17 cellular contexts compared by ENCODE assay signal in genomic region chr9:125468646-125469045, GRCh38.
DNase-seq lines count a peak whose midpoint lies in the region; ATAC-seq, FAIRE-seq and TF ChIP-seq lines count a peak whose summit lies in the region.
"Had no signal": no experiment of that assay in that cellular context is flagged by ENCODE, and none has a peak within 500 bp of the region (broad histone marks: within the 10 kb centered on the region; RNA-seq: fewer than 3 reads in every experiment).

No MANE protein-coding gene starts in this region.

- in situ Hi-C loops in HepG2 (cut with HindIII; ENCODE audit: extremely low pct_ligation_motif_present, low pct_unique_long_range_greater_than_20kb): no loop called here

- peak overlapping the region; percentile 46 for H3K27ac Mint-ChIP-seq in progenitor cell of endocrine pancreas
- no peak overlapping the region for H3K27ac Mint-ChIP-seq in activated CD4-positive, alpha-beta memory T cell treated with anti-CD3 and anti-CD28 coated beads, Interleukin-2, amount 10 ng/mL, durations not matched to agents 7 days and 5 days

- H3K27me3 ChIP-seq in liver (ENCODE audit: control insufficient read depth in 4 of 4, insufficient read depth in 4 of 4, low read length in 3 of 4) (no peaks in the 10 kb centered on the region), HepG2 (ENCODE audit: control insufficient read depth in 1 of 2, insufficient read depth in 2 of 2, low read length in 2 of 2) (no peaks in the 10 kb centered on the region), left lung (no peaks in the 10 kb centered on the region)
- H3K27me3 ChIP-seq: BLaER1 had no signal

- H3K79me2 ChIP-seq in HepG2 (ENCODE audit: insufficient read depth, low read length): no peaks in the 10 kb centered on the region

- DNase-seq in HepG2 (ENCODE audit: low spot score) (no peak), left lung (no peak), progenitor cell of endocrine pancreas (ENCODE audit: low spot score, unreplicated experiment) (no peak), NK-92 (lab: John Stamatoyannopoulos, UW; ENCODE audit: unreplicated experiment) (no peak), activated T-cell treated with anti-CD3 and anti-CD28 coated beads for 4 hours (no peak)
- DNase-seq in activated CD4-positive, alpha-beta memory T cell treated with anti-CD3 and anti-CD28 coated beads, Interleukin-2, amount 10 ng/mL, durations not matched to agents 7 days and 5 days: no peak
- DNase-seq: 8988T; AML-193; Caco-2; CD8-positive, alpha-beta memory T cell; DND-41; GDM1 had no signal

- no TSS peak for BruUV-seq in HepG2 (replicated peaks; lab: Mats Ljungman, UMichigan)

- H3K4me2 ChIP-seq in HepG2 (ENCODE audit: low read depth, low read length): no peak overlapping the region
- H3K4me2 ChIP-seq: BLaER1 had no signal

- TF ChIP-seq RAD21 in liver (IDR thresholded peaks at IDR 0.05): peak; percentile 23 to 33
- no peak for TF ChIP-seq RAD21 in HepG2 (CRISPR knock-in tag; IDR thresholded peaks at IDR 0.05)

- no peak for TF ChIP-seq EP300 in HepG2 (IDR thresholded peaks at IDR 0.05; ENCODE audit: low read depth in 2 of 2, low read length in 2 of 2)
- TF ChIP-seq EP300 in HepG2 (CRISPR knock-in tag; IDR thresholded peaks at IDR 0.05; ENCODE audit: borderline replicate concordance): no peak

- peaks cover 0 to 2% (median under 1%) of the 10 kb centered on the region in 4 donors for H3K36me3 ChIP-seq in liver (ENCODE audit: control insufficient read depth in 4 of 4, insufficient read depth in 3 of 4, low read depth in 1 of 4, low read length in 3 of 4)
- peaks cover 3% of the 10 kb centered on the region in 2 experiments; a peak in 3 of 5 replicates for H3K36me3 ChIP-seq in HepG2 (replicated peaks in 1 of 2; ENCODE audit: control insufficient read depth in 1 of 2, insufficient read depth in 2 of 2, low read length in 2 of 2)
- peaks cover 0 to 15% of the 10 kb centered on the region in 2 donors for H3K36me3 ChIP-seq in left lung
- H3K36me3 ChIP-seq: HAP-1 had no signal

- H3K4me1 ChIP-seq in liver (ENCODE audit: control insufficient read depth in 4 of 4, insufficient read depth in 4 of 4, low read length in 3 of 4): peaks cover 10 to 32% (median 25%) of the 10 kb centered on the region in 4 donors
- H3K4me1 ChIP-seq in HepG2 (ENCODE audit: insufficient read depth, low read length): peaks cover 12% of the 10 kb centered on the region
- H3K4me1 ChIP-seq in left lung: peaks cover 4 to 17% of the 10 kb centered on the region in 2 donors
- H3K4me1 ChIP-seq: BLaER1 had no signal

- 36% methylated on average over 8 of the region's 8 CpGs for WGBS in liver
- WGBS in HepG2 (ENCODE audit: low lambda C conversion rate): 85% methylated on average over 8 of the region's 8 CpGs

- TF ChIP-seq CTCF in liver (IDR thresholded peaks at IDR 0.05; ENCODE audit: low read depth, low read length, missing input control) (no peak), HepG2 (CRISPR knock-in tag; IDR thresholded peaks at IDR 0.05) (no peak), left lung (IDR thresholded peaks at IDR 0.05) (no peak), progenitor cell of endocrine pancreas (IDR thresholded peaks at IDR 0.05; ENCODE audit: unreplicated experiment) (no peak)

- no peak for ATAC-seq in HepG2
- ATAC-seq in left lung: peak; percentile 65

- H3K9ac ChIP-seq in liver (ENCODE audit: low read depth in 1 of 2, low read length in 2 of 2) (no peak overlapping the region), HepG2 (ENCODE audit: insufficient read depth, low read depth, low read length) (no peak overlapping the region)
- H3K9ac ChIP-seq: BLaER1 had no signal

- no peaks in the 10 kb centered on the region for H3K36me3 Mint-ChIP-seq in progenitor cell of endocrine pancreas (ENCODE audit: insufficient read depth)
- H3K36me3 Mint-ChIP-seq in activated CD4-positive, alpha-beta memory T cell treated with anti-CD3 and anti-CD28 coated beads, Interleukin-2, amount 10 ng/mL, durations not matched to agents 7 days and 5 days (ENCODE audit: low read depth): no peaks in the 10 kb centered on the region

- peaks cover 52% of the 10 kb centered on the region for H3K4me1 Mint-ChIP-seq in progenitor cell of endocrine pancreas (ENCODE audit: low read depth)
- no peaks in the 10 kb centered on the region for H3K4me1 Mint-ChIP-seq in activated CD4-positive, alpha-beta memory T cell treated with anti-CD3 and anti-CD28 coated beads, Interleukin-2, amount 10 ng/mL, durations not matched to agents 7 days and 5 days
- H3K4me1 Mint-ChIP-seq: CD8-positive, alpha-beta memory T cell had no signal

- POLR2A ChIA-PET in HepG2 (lab: Yijun Ruan, JAX): no interaction called here
- POLR2A ChIA-PET in activated CD4-positive, alpha-beta memory T cell treated with anti-CD3 and anti-CD28 coated beads, Interleukin-2, amount 10 ng/mL, durations not matched to agents 7 days and 5 days (lab: Charles Lee): interaction anchor here (0.6 kb wide), 1 partner anchor 104 kb away, joined by 3 read pairs; no protein-coding TSS in a partner anchor

- no peak for FAIRE-seq in HepG2 (lab: Jason Lieb, UNC)
- FAIRE-seq: GM19239, H1 had no signal

- no peaks in the 10 kb centered on the region for H3K9me3 Mint-ChIP-seq in progenitor cell of endocrine pancreas (ENCODE audit: low read depth)
- no peaks in the 10 kb centered on the region for H3K9me3 Mint-ChIP-seq in activated CD4-positive, alpha-beta memory T cell treated with anti-CD3 and anti-CD28 coated beads, Interleukin-2, amount 10 ng/mL, durations not matched to agents 7 days and 5 days
- H3K9me3 Mint-ChIP-seq: CD8-positive, alpha-beta memory T cell had no signal

- no peaks in the 10 kb centered on the region for H3K9me3 ChIP-seq in liver (ENCODE audit: control insufficient read depth in 4 of 4, low read length in 3 of 4)
- no peaks in the 10 kb centered on the region for H3K9me3 ChIP-seq in HepG2 (ENCODE audit: low read length)
- no peaks in the 10 kb centered on the region for H3K9me3 ChIP-seq in left lung
- H3K9me3 ChIP-seq: BLaER1, Caco-2, HAP-1 had no signal

- CTCF ChIA-PET in HepG2 (lab: Yijun Ruan, JAX; ENCODE audit: low intra/inter-chr PET ratio, low total read pairs): no interaction called here
- CTCF ChIA-PET in activated CD4-positive, alpha-beta memory T cell treated with anti-CD3 and anti-CD28 coated beads, Interleukin-2, amount 10 ng/mL, durations not matched to agents 7 days and 5 days (lab: Charles Lee): interaction anchor here (0.6 kb wide), 1 partner anchor 22 kb away, joined by 3 read pairs; no protein-coding TSS in a partner anchor

- TF ChIP-seq POLR2A in HepG2 (IDR thresholded peaks at IDR 0.05; ENCODE audit: insufficient read depth in 1 of 2, low read depth in 2 of 2, low read length in 2 of 2): no peak

- intact Hi-C loops in HepG2 (cut with micrococcal nuclease; ENCODE audit: unreplicated experiment): no loop called here
- intact Hi-C loops in left lung (cut with DNase I): no loop called here

- H4K20me1 ChIP-seq in HepG2 (ENCODE audit: insufficient read depth, low read length): no peaks in the 10 kb centered on the region
- H4K20me1 ChIP-seq: BLaER1 had no signal

- no peak overlapping the region for H2AFZ ChIP-seq in HepG2 (ENCODE audit: low read length)

- H3K27ac ChIP-seq in liver (ENCODE audit: low read depth in 1 of 2, low read length in 2 of 2): peak overlapping the region; percentile 54 to 70
- no peak overlapping the region for H3K27ac ChIP-seq in HepG2 (ENCODE audit: extremely low read length, insufficient read depth, low read length)
- H3K27ac ChIP-seq in left lung: no peak overlapping the region
- H3K27ac ChIP-seq: BLaER1 had no signal

- H3K27me3 Mint-ChIP-seq in progenitor cell of endocrine pancreas: no peaks in the 10 kb centered on the region
- no peaks in the 10 kb centered on the region for H3K27me3 Mint-ChIP-seq in activated CD4-positive, alpha-beta memory T cell treated with anti-CD3 and anti-CD28 coated beads, Interleukin-2, amount 10 ng/mL, durations not matched to agents 7 days and 5 days
- H3K27me3 Mint-ChIP-seq: CD8-positive, alpha-beta memory T cell had no signal

- no peak overlapping the region for H3K4me3 Mint-ChIP-seq in progenitor cell of endocrine pancreas (ENCODE audit: low read depth)
- H3K4me3 Mint-ChIP-seq in activated CD4-positive, alpha-beta memory T cell treated with anti-CD3 and anti-CD28 coated beads, Interleukin-2, amount 10 ng/mL, durations not matched to agents 7 days and 5 days: no peak overlapping the region
- H3K4me3 Mint-ChIP-seq: CD8-positive, alpha-beta memory T cell had no signal

- H3K4me3 ChIP-seq in liver (ENCODE audit: low read depth in 1 of 3, low read length in 3 of 3): no peak overlapping the region
- no peak overlapping the region for H3K4me3 ChIP-seq in HepG2 (replicated peaks in 1 of 3; ENCODE audit: insufficient read depth in 1 of 3, low read depth in 2 of 3, low read length in 3 of 3)
- H3K4me3 ChIP-seq in left lung: no peak overlapping the region
- H3K4me3 ChIP-seq: BLaER1, HAP-1 had no signal

TF ChIP-seq in liver, 16 proteins besides CTCF, POLR2A, EP300 and RAD21 (continues in another document):
- peak; percentile 76 for TF ChIP-seq ZBTB33 (IDR thresholded peaks at IDR 0.05)

TF ChIP-seq in HepG2, 621 proteins besides CTCF, POLR2A, EP300 and RAD21 (continues in another document):
- TF ChIP-seq TEAD3 (CRISPR knock-in tag; optimal IDR thresholded peaks at IDR 0.05; ENCODE audit: borderline replicate concordance): no peak
- no peak for TF ChIP-seq ZBTB49 (CRISPR knock-in tag; IDR thresholded peaks at IDR 0.05; ENCODE audit: borderline replicate concordance)
- TF ChIP-seq SATB2 (CRISPR knock-in tag; IDR thresholded peaks at IDR 0.05): no peak
- no peak for TF ChIP-seq KLF9 (CRISPR knock-in tag; IDR thresholded peaks at IDR 0.05; ENCODE audit: low read depth)
- no peak for TF ChIP-seq ZMYM3 (CRISPR knock-in tag; IDR thresholded peaks at IDR 0.05)
- no peak for TF ChIP-seq PCBP1 (IDR thresholded peaks at IDR 0.05; ENCODE audit: borderline replicate concordance, low read depth, low read length)

Comparison
In these comparisons a context has a peak if more than half of its experiments do, and no peak if none do; other contexts are left out.
1. H3K27ac ChIP-seq: peak in liver (2 of 2); none in HepG2 (single experiment) and left lung (0 of 2).